ENCODE assay signal across 22 cellular contexts in the genomic region with DNA sequence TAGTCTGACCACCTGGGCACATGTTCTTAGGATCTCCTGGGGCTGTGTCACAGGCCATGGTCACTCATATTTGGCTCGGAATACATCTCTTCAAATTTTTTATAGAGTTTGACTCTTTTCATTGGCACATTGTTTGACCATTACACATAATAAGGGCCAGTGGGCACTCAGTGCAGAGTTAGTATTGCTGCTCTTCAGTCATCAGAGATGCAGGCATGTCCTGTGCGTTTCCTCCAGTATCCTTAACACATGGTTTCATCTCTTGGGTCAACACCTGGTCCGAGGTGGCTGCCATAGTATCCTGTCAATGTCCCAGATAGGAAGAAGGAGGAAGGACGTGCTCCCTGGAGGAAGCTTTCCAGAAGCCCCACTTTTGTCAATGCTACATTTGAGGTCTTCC.
DNase-seq lines count a peak whose midpoint lies in the region; ATAC-seq lines count a peak whose summit lies in the region.
"Had no signal": no experiment of that assay in that cellular context is flagged by ENCODE, and none has a peak within 500 bp of the region (broad histone marks: within the 10 kb centered on the region; RNA-seq: fewer than 3 reads in every experiment).

No MANE protein-coding gene starts in this region.

- no peak overlapping the region for H3K4me3 ChIP-seq in effector memory CD4-positive, alpha-beta T cell (ENCODE audit: insufficient read depth, low read depth, low read length, poor library complexity, severe bottlenecking)
- H3K4me3 ChIP-seq in neuronal stem cell (ENCODE audit: low read length in 2 of 2): no peak overlapping the region
- H3K4me3 ChIP-seq: adrenal gland, right atrium auricular region, vagina had no signal

- no peak overlapping the region for H3K14ac ChIP-seq in neuronal stem cell (ENCODE audit: low read length)

- H3K9ac ChIP-seq in neuronal stem cell (ENCODE audit: low read depth, low read length, poor library complexity): no peak overlapping the region

- H3K9me3 Mint-ChIP-seq in activated CD4-positive, alpha-beta T cell treated with anti-CD3 and anti-CD28 coated beads, Interleukin-2, amount 10 ng/mL, durations not matched to agents 7 days and 5 days: no peaks in the 10 kb centered on the region
- no peaks in the 10 kb centered on the region for H3K9me3 Mint-ChIP-seq in IgD-negative memory B cell

- no CpG with 5 or more reads among the region's 4 CpGs for WGBS in neuronal stem cell (ENCODE audit: extremely low coverage in 2 of 2, insufficient read length in 2 of 2, insufficient replicate concordance in 1 of 2), 2 donors

- POLR2A ChIA-PET in activated CD4-positive, alpha-beta T cell treated with anti-CD3 and anti-CD28 coated beads, Interleukin-2, amount 10 ng/mL, durations not matched to agents 7 days and 5 days (lab: Charles Lee): interaction anchor here (0.7 kb wide), 1 partner anchor 170 kb away, joined by 3 read pairs; no protein-coding TSS in a partner anchor

- no peaks in the 10 kb centered on the region for H3K9me3 ChIP-seq in effector memory CD4-positive, alpha-beta T cell (ENCODE audit: control insufficient read depth, low read length)
- H3K9me3 ChIP-seq in neuronal stem cell (replicated peaks in 1 of 2; ENCODE audit: control insufficient read depth in 2 of 2, insufficient read depth in 1 of 2, low read depth in 1 of 2, low read length in 2 of 2): no peaks in the 10 kb centered on the region
- H3K9me3 ChIP-seq: adrenal gland, right atrium auricular region, vagina had no signal

- H4K91ac ChIP-seq in neuronal stem cell (ENCODE audit: low read depth, low read length, poor library complexity): no peak overlapping the region

- H3K27me3 ChIP-seq in effector memory CD4-positive, alpha-beta T cell (replicated peaks; ENCODE audit: control insufficient read depth, insufficient read depth, low read length, poor library complexity, severe bottlenecking): no peaks in the 10 kb centered on the region
- no peaks in the 10 kb centered on the region for H3K27me3 ChIP-seq in neuronal stem cell (ENCODE audit: control insufficient read depth in 3 of 3, insufficient read depth in 3 of 3, low read depth in 1 of 3, low read length in 3 of 3)
- H3K27me3 ChIP-seq: adrenal gland, right atrium auricular region, vagina had no signal

- ATAC-seq in HG02885 (IDR thresholded peaks at IDR 0.05; ENCODE audit: poor library complexity, unreplicated experiment): no peak
- no peak for ATAC-seq in HG03439 (IDR thresholded peaks at IDR 0.05; ENCODE audit: unreplicated experiment)
- ATAC-seq: Right ventricle myocardium inferior, WTC11 had no signal

- H2BK15ac ChIP-seq in neuronal stem cell (ENCODE audit: low read length): no peak overlapping the region

- H3K79me1 ChIP-seq in neuronal stem cell (ENCODE audit: low read depth, low read length): no peaks in the 10 kb centered on the region

- peak overlapping the region; percentile 97 for H3K27ac ChIP-seq in effector memory CD4-positive, alpha-beta T cell (ENCODE audit: insufficient read depth, low read length, poor library complexity, severe bottlenecking)
- H3K27ac ChIP-seq in neuronal stem cell (replicated peaks; ENCODE audit: low read length): no peak overlapping the region
- H3K27ac ChIP-seq: adrenal gland, vagina had no signal

- H2BK5ac ChIP-seq in neuronal stem cell (ENCODE audit: low read length): no peak overlapping the region

- H3K4me1 Mint-ChIP-seq in activated CD4-positive, alpha-beta T cell treated with anti-CD3 and anti-CD28 coated beads, Interleukin-2, amount 10 ng/mL, durations not matched to agents 7 days and 5 days: peaks cover 82% of the 10 kb centered on the region
- peaks cover 44 to 71% (median 62%) of the 10 kb centered on the region in 3 donors for H3K4me1 Mint-ChIP-seq in IgD-negative memory B cell

- H3K27me3 Mint-ChIP-seq in activated CD4-positive, alpha-beta T cell treated with anti-CD3 and anti-CD28 coated beads, Interleukin-2, amount 10 ng/mL, durations not matched to agents 7 days and 5 days: no peaks in the 10 kb centered on the region
- peaks cover 2% of the 10 kb centered on the region for H3K27me3 Mint-ChIP-seq in IgD-negative memory B cell

- DNase-seq in activated CD4-positive, alpha-beta T cell treated with anti-CD3 and anti-CD28 coated beads, Interleukin-2, amount 10 ng/mL, durations not matched to agents 7 days and 5 days: no peak
- no peak for DNase-seq in activated CD4-positive, alpha-beta T cell treated with anti-CD3 and anti-CD28 coated beads, Interleukin-2, amount 50 U/mL, for 4 hours
- DNase-seq in effector memory CD4-positive, alpha-beta T cell: no peak
- no peak for DNase-seq in neuronal stem cell (ENCODE audit: low spot score)
- no peak for DNase-seq in SKM-1 treated with dmso at 0.1 percent for 144 hours (lab: John Stamatoyannopoulos, UW; ENCODE audit: unreplicated experiment)
- DNase-seq: ACHN; activated CD8-positive, alpha-beta memory T cell treated with anti-CD3 and anti-CD28 coated beads, Interleukin-2, amount 50 U/mL, for 48 hours; adrenal gland; cerebellar nuclear complex; COR-L47; hypothalamus; KBM-7; kidney glomerular epithelial cell; NCI-H2081; nucleus accumbens had no signal

- H3K4ac ChIP-seq in neuronal stem cell (ENCODE audit: low read length): no peak overlapping the region

- no peak overlapping the region for H2BK12ac ChIP-seq in neuronal stem cell (ENCODE audit: low read length)

- no peak overlapping the region for H3K4me2 ChIP-seq in neuronal stem cell (ENCODE audit: insufficient read depth, low read length, poor library complexity, severe bottlenecking)

- H2BK120ac ChIP-seq in neuronal stem cell (ENCODE audit: low read depth, low read length): no peak overlapping the region

- H3K27ac Mint-ChIP-seq in activated CD4-positive, alpha-beta T cell treated with anti-CD3 and anti-CD28 coated beads, Interleukin-2, amount 10 ng/mL, durations not matched to agents 7 days and 5 days: peak overlapping the region; percentile 95
- peak overlapping the region; percentile 68 to 100 (median 97) for H3K27ac Mint-ChIP-seq in IgD-negative memory B cell
- H3K27ac Mint-ChIP-seq: WTC11 had no signal

- peak overlapping the region; percentile 73 for H3K18ac ChIP-seq in neuronal stem cell (ENCODE audit: low read length)

- CTCF ChIA-PET in activated CD4-positive, alpha-beta T cell treated with anti-CD3 and anti-CD28 coated beads, Interleukin-2, amount 10 ng/mL, durations not matched to agents 7 days and 5 days (lab: Charles Lee): interaction anchor here (0.6 to 1.1 kb wide), 2 partner anchors 9 to 53 kb away, joined by 3 read pairs; no protein-coding TSS in a partner anchor

- H3K4me1 ChIP-seq in effector memory CD4-positive, alpha-beta T cell (ENCODE audit: control insufficient read depth, insufficient read depth, low read length, poor library complexity, severe bottlenecking): peaks cover 44% of the 10 kb centered on the region
- H3K4me1 ChIP-seq in neuronal stem cell (ENCODE audit: control insufficient read depth in 2 of 2, insufficient read depth in 1 of 2, low read depth in 1 of 2, low read length in 2 of 2): peaks cover 15 to 37% of the 10 kb centered on the region in 2 donors

- H3K4me3 Mint-ChIP-seq in activated CD4-positive, alpha-beta T cell treated with anti-CD3 and anti-CD28 coated beads, Interleukin-2, amount 10 ng/mL, durations not matched to agents 7 days and 5 days: no peak overlapping the region
- peak overlapping the region in 3 of 4 donors; percentile 38 to 81 (median 77) for H3K4me3 Mint-ChIP-seq in IgD-negative memory B cell
- H3K4me3 Mint-ChIP-seq: WTC11 had no signal

- H3K23ac ChIP-seq in neuronal stem cell (ENCODE audit: low read depth, low read length, poor library complexity): no peak overlapping the region

- no peak overlapping the region for H2AK5ac ChIP-seq in neuronal stem cell (ENCODE audit: low read depth, low read length)

- peaks cover under 1% of the 10 kb centered on the region for H3K36me3 Mint-ChIP-seq in activated CD4-positive, alpha-beta T cell treated with anti-CD3 and anti-CD28 coated beads, Interleukin-2, amount 10 ng/mL, durations not matched to agents 7 days and 5 days (ENCODE audit: low read depth)
- H3K36me3 Mint-ChIP-seq in IgD-negative memory B cell: no peaks in the 10 kb centered on the region
- H3K36me3 Mint-ChIP-seq: WTC11 had no signal

- H4K8ac ChIP-seq in neuronal stem cell (ENCODE audit: low read depth, low read length): no peak overlapping the region

- no peaks in the 10 kb centered on the region for H3K36me3 ChIP-seq in effector memory CD4-positive, alpha-beta T cell (ENCODE audit: control insufficient read depth, insufficient read depth, low read length)
- no peaks in the 10 kb centered on the region for H3K36me3 ChIP-seq in neuronal stem cell (replicated peaks in 1 of 2; ENCODE audit: control insufficient read depth in 2 of 2, insufficient read depth in 2 of 2, low read length in 2 of 2)
- H3K36me3 ChIP-seq: adrenal gland, right atrium auricular region, vagina had no signal

- no peak overlapping the region for H2AFZ ChIP-seq in neuronal stem cell (ENCODE audit: low read length)
